In the genomic region with DNA sequence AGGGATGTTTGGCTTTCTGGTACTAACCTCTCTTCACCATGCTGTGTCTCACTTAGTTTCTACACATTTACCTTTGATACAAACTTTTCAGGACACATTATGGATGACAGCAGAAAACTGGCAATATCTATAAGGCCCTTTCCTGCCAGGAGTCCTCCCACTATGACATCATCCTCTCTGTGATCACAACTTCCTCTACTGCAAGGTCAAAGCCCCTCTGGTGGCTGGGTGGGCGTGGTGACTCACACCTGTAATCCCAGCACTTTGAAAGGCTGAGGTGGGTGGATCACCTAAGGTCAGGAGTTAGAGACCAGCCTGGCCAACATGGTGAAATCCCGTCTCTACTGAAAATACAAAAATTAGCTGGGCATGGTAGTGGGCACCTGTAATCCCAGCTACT, we compare ENCODE assay signal across 1 cellular context.
TF ChIP-seq lines count a peak whose summit lies in the region.
"Not testable (repeated sequence)": the region's sequence is repeated elsewhere in the genome, so short reads cannot be mapped to it uniquely, and the experiment has no call there.

No MANE protein-coding gene starts in this region.

TF ChIP-seq in K562, 482 proteins besides CTCF, POLR2A, EP300 and RAD21:
- peak; percentile 43; the same call in 1 of the 2 replicates for TF ChIP-seq JUN (IDR thresholded peaks at IDR 0.05; ENCODE audit: borderline replicate concordance, low read depth, low read length)
- TF ChIP-seq JUN (CRISPR knock-in tag; IDR thresholded peaks at IDR 0.05; ENCODE audit: borderline replicate concordance); CEBPG (CRISPR knock-in tag; IDR thresholded peaks at IDR 0.05): not testable (repeated sequence)
- peak; percentile 62 for TF ChIP-seq DPF2 (IDR thresholded peaks at IDR 0.05)
- 0 out of 4 replicates have a peak, but pooled peaks of 1 of the 2 experiments have one; percentile 13 for TF ChIP-seq CEBPG (tag; conservative IDR thresholded peaks at IDR 0.05 in 1 of 2, IDR thresholded peaks at IDR 0.05 in 1 of 2)
- TF ChIP-seq ZBTB7A (IDR thresholded peaks at IDR 0.05; ENCODE audit: borderline replicate concordance, control insufficient read depth, low read depth, low read length), result peak; percentile 26; the same call in 1 of the 2 replicates
- TF ChIP-seq ATF7 (IDR thresholded peaks at IDR 0.05), result peak; percentile 88
- TF ChIP-seq ZEB2 (IDR thresholded peaks at IDR 0.05), result 0 out of 2 replicates have a peak, but pooled peaks have one; percentile 57
- peak; percentile 42; the same call in 1 of the 2 replicates for TF ChIP-seq CREM (IDR thresholded peaks at IDR 0.05; ENCODE audit: low read depth)
- peak; percentile 90 for TF ChIP-seq EGR1 (conservative IDR thresholded peaks at IDR 0.05)
- TF ChIP-seq ARID1B (IDR thresholded peaks at IDR 0.05), result peak; percentile 47; the same call in 1 of the 2 replicates
- TF ChIP-seq CBFA2T3 (IDR thresholded peaks at IDR 0.05), result 0 out of 2 replicates have a peak, but pooled peaks have one; percentile 5
- TF ChIP-seq JUND (IDR thresholded peaks at IDR 0.05; ENCODE audit: borderline replicate concordance, low read depth, low read length), result peak; percentile 80
- 0 out of 3 replicates have a peak, but pooled peaks have one; percentile 44 for TF ChIP-seq JUND (tag; IDR thresholded peaks at IDR 0.05; ENCODE audit: borderline replicate concordance, low read depth, low read length)
- TF ChIP-seq SMARCE1 (IDR thresholded peaks at IDR 0.05), result peak; percentile 52
- peak; percentile 22; the same call in 1 of the 2 replicates for TF ChIP-seq ZNF263 (CRISPR knock-in tag; IDR thresholded peaks at IDR 0.05; ENCODE audit: borderline replicate concordance)
- TF ChIP-seq, protein P1, sequence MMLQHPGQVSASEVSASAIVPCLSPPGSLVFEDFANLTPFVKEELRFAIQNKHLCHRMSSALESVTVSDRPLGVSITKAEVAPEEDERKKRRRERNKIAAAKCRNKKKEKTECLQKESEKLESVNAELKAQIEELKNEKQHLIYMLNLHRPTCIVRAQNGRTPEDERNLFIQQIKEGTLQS (IDR thresholded peaks at IDR 0.05), result peak; percentile 96
- TF ChIP-seq, protein P1 (CRISPR knock-in tag; conservative IDR thresholded peaks at IDR 0.05), result not testable (repeated sequence)
- TF ChIP-seq KDM1A (IDR thresholded peaks at IDR 0.05), result peak in 1 of 2 experiments; percentile 48; a peak in 2 of 4 replicates
